In the genomic region with DNA sequence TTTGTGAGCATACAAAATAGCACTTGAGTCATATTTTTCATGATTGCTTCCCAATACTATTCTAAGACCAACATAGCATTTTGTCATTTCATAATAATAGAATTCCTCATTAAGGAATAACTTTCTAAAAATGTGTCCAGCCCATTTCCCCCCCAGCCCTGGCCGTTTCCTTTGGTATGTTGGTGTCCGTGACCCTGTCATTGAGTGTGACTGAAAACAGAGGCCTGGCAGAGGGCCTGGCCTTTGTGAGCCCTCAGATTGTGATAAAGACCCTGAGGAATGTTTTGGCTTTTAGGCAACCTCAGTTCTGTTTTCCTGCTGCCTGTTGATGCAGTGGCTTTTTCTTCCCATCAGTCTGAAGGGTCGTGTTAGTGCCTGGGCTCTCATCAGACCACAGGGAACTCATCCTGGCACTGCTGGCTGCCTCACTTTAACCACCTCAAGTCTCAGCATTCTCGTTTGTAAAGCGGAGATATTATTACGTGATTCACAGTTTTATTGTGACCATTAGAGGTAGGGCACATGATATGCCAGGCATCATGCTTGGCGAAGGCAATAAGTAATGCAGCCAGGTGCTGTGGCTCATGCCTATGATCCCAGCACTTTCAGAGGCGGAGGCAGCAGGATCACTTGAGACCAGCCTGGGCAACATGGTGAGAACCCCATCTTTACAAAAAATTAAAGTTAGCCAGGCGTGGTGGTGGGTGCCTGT, we compare ENCODE assay signal across 13 cellular contexts. TPM values are rescaled to one million over a fixed set of nuclear protein-coding genes. Genes with fewer than 3 reads are reported as not detected.
DNase-seq lines count a peak whose midpoint lies in the region; ATAC-seq and TF ChIP-seq lines count a peak whose summit lies in the region.
"Had no signal": no experiment of that assay in that cellular context is flagged by ENCODE, and none has a peak within 500 bp of the region (broad histone marks: within the 10 kb centered on the region; RNA-seq: fewer than 3 reads in every experiment).

No MANE protein-coding gene starts in this region.

- H3K27me3 Mint-ChIP-seq in osteocyte (ENCODE audit: unreplicated experiment), result no peaks in the 10 kb centered on the region
- H3K27me3 Mint-ChIP-seq in activated naive CD4-positive, alpha-beta T cell treated with anti-CD3 and anti-CD28 coated beads, Interleukin-2, amount 10 ng/mL, durations not matched to agents 7 days and 5 days, result no peaks in the 10 kb centered on the region
- H3K27me3 Mint-ChIP-seq in T-helper 2 cell treated with Interferon-gamma antibody and Interleukin-4, amounts not matched to agents 5 μg/mL and 100 μg/mL, for 36 hours (ENCODE audit: low read depth), result no peaks in the 10 kb centered on the region
- H3K27me3 Mint-ChIP-seq: central memory CD8-positive, alpha-beta T cell; naive B cell had no signal

- H3K27ac Mint-ChIP-seq in osteocyte (ENCODE audit: unreplicated experiment), result peak overlapping the region; percentile 93
- no peak overlapping the region for H3K27ac Mint-ChIP-seq in activated naive CD4-positive, alpha-beta T cell treated with anti-CD3 and anti-CD28 coated beads, Interleukin-2, amount 10 ng/mL, durations not matched to agents 7 days and 5 days
- H3K27ac Mint-ChIP-seq in T-helper 2 cell treated with Interferon-gamma antibody and Interleukin-4, amounts not matched to agents 5 μg/mL and 100 μg/mL, for 36 hours, result no peak overlapping the region

- H3K4me3 ChIP-seq in AG04450 (ENCODE audit: low read depth, low read length) (no peak overlapping the region), RWPE2 (ENCODE audit: severe bottlenecking) (no peak overlapping the region)
- H3K4me3 ChIP-seq: BLaER1 treated with 17β-estradiol and CSF1 and Interleukin-3, amounts not matched to agents 10 nM and 100 nM had no signal

- ATAC-seq in RWPE2 (ENCODE audit: low read depth), result no peak

- POLR2A ChIA-PET in AG04450 (lab: Yijun Ruan, JAX), result interaction anchor here (1.4 kb wide), 1 partner anchor 12 kb away, joined by 4 read pairs; no protein-coding TSS in a partner anchor

- H3K27ac ChIP-seq in AG04450 (ENCODE audit: low read depth, low read length) (peak overlapping the region; percentile 39), RWPE2 (ENCODE audit: poor library complexity, severe bottlenecking) (peak overlapping the region; percentile 49)
- H3K27ac ChIP-seq: BLaER1 treated with 17β-estradiol and CSF1 and Interleukin-3, amounts not matched to agents 10 nM and 100 nM had no signal

- no peaks in the 10 kb centered on the region for H3K9me3 Mint-ChIP-seq in osteocyte (ENCODE audit: unreplicated experiment)
- H3K9me3 Mint-ChIP-seq in activated naive CD4-positive, alpha-beta T cell treated with anti-CD3 and anti-CD28 coated beads, Interleukin-2, amount 10 ng/mL, durations not matched to agents 7 days and 5 days, result no peaks in the 10 kb centered on the region
- H3K9me3 Mint-ChIP-seq in T-helper 2 cell treated with Interferon-gamma antibody and Interleukin-4, amounts not matched to agents 5 μg/mL and 100 μg/mL, for 36 hours, result no peaks in the 10 kb centered on the region
- H3K9me3 Mint-ChIP-seq: central memory CD8-positive, alpha-beta T cell; naive B cell had no signal

- H3K27me3 ChIP-seq in AG04450 (ENCODE audit: control insufficient read depth, insufficient read depth, low read length) (no peaks in the 10 kb centered on the region), RWPE2 (ENCODE audit: insufficient read depth, poor library complexity, severe bottlenecking) (no peaks in the 10 kb centered on the region)
- H3K27me3 ChIP-seq: BLaER1 treated with 17β-estradiol and CSF1 and Interleukin-3, amounts not matched to agents 10 nM and 100 nM had no signal

- H3K36me3 Mint-ChIP-seq in osteocyte (ENCODE audit: unreplicated experiment), result no peaks in the 10 kb centered on the region
- H3K36me3 Mint-ChIP-seq in activated naive CD4-positive, alpha-beta T cell treated with anti-CD3 and anti-CD28 coated beads, Interleukin-2, amount 10 ng/mL, durations not matched to agents 7 days and 5 days, result no peaks in the 10 kb centered on the region
- H3K36me3 Mint-ChIP-seq in T-helper 2 cell treated with Interferon-gamma antibody and Interleukin-4, amounts not matched to agents 5 μg/mL and 100 μg/mL, for 36 hours (ENCODE audit: low read depth), result no peaks in the 10 kb centered on the region
- H3K36me3 Mint-ChIP-seq: naive B cell had no signal

- no peak for DNase-seq in AG04450 (ENCODE audit: low read depth, low spot score)
- no peak for DNase-seq in RWPE2 (ENCODE audit: low spot score)
- peak; percentile 48 for DNase-seq in glomerular endothelial cell (ENCODE audit: extremely low read depth, low read depth, low spot score)
- no peak for DNase-seq in osteocyte (ENCODE audit: extremely low spot score, unreplicated experiment)
- DNase-seq in UCSD-AML1 (lab: John Stamatoyannopoulos, UW; ENCODE audit: unreplicated experiment), result no peak
- DNase-seq in DMS 273 treated with DMSO at 0.1 percent for 48 hours (lab: John Stamatoyannopoulos, UW), result no peak
- no peak for DNase-seq in activated naive CD4-positive, alpha-beta T cell treated with anti-CD3 and anti-CD28 coated beads, Interleukin-2, amount 10 ng/mL, durations not matched to agents 7 days and 5 days
- no peak for DNase-seq in T-helper 2 cell treated with Interferon-gamma antibody and Interleukin-4, amounts not matched to agents 5 μg/mL and 100 μg/mL, for 36 hours (ENCODE audit: low spot score)
- DNase-seq: naive B cell, NCI-H1105 treated with DMSO at 0.1 percent for 48 hours, T-helper 9 cell had no signal

- CTCF ChIA-PET in AG04450 (lab: Charles Lee), result interaction anchor here (0.6 to 2.1 kb wide), 4 partner anchors 34 to 58 kb away, joined by 3 to 10 read pairs (median 4); a partner anchor contains a TSS
- CTCF ChIA-PET in activated naive CD4-positive, alpha-beta T cell treated with anti-CD3 and anti-CD28 coated beads, Interleukin-2, amount 10 ng/mL, durations not matched to agents 7 days and 5 days (lab: Charles Lee), result interaction anchor here (1.0 kb wide), 1 partner anchor 42 kb away, joined by 3 read pairs; a partner anchor contains a TSS

- TF ChIP-seq CTCF in AG04450 (IDR thresholded peaks at IDR 0.05; ENCODE audit: low read depth, low read length) (no peak), RWPE2 (IDR thresholded peaks at IDR 0.05; ENCODE audit: poor library complexity, severe bottlenecking) (no peak), osteocyte (IDR thresholded peaks at IDR 0.05) (no peak)

- peaks cover 72% of the 10 kb centered on the region for H3K36me3 ChIP-seq in RWPE2 (ENCODE audit: low read depth)

- H3K4me3 Mint-ChIP-seq in osteocyte (ENCODE audit: unreplicated experiment), result peak overlapping the region; percentile 10
- H3K4me3 Mint-ChIP-seq in activated naive CD4-positive, alpha-beta T cell treated with anti-CD3 and anti-CD28 coated beads, Interleukin-2, amount 10 ng/mL, durations not matched to agents 7 days and 5 days, result no peak overlapping the region
- H3K4me3 Mint-ChIP-seq in T-helper 2 cell treated with Interferon-gamma antibody and Interleukin-4, amounts not matched to agents 5 μg/mL and 100 μg/mL, for 36 hours, result no peak overlapping the region
- H3K4me3 Mint-ChIP-seq: central memory CD8-positive, alpha-beta T cell; naive B cell had no signal

- no peaks in the 10 kb centered on the region for H3K9me3 ChIP-seq in AG04450 (ENCODE audit: control insufficient read depth, insufficient read depth, low read length)
- H3K9me3 ChIP-seq in RWPE2 (ENCODE audit: severe bottlenecking), result no peaks in the 10 kb centered on the region
- H3K9me3 ChIP-seq: BLaER1 treated with 17β-estradiol and CSF1 and Interleukin-3, amounts not matched to agents 10 nM and 100 nM had no signal

- H3K4me1 Mint-ChIP-seq in osteocyte (ENCODE audit: unreplicated experiment), result peaks cover 32% of the 10 kb centered on the region
- peaks cover 11% of the 10 kb centered on the region for H3K4me1 Mint-ChIP-seq in activated naive CD4-positive, alpha-beta T cell treated with anti-CD3 and anti-CD28 coated beads, Interleukin-2, amount 10 ng/mL, durations not matched to agents 7 days and 5 days
- peaks cover 29% of the 10 kb centered on the region for H3K4me1 Mint-ChIP-seq in T-helper 2 cell treated with Interferon-gamma antibody and Interleukin-4, amounts not matched to agents 5 μg/mL and 100 μg/mL, for 36 hours (ENCODE audit: low read depth)
- H3K4me1 Mint-ChIP-seq: central memory CD8-positive, alpha-beta T cell had no signal

- peaks cover 30% of the 10 kb centered on the region for H3K4me1 ChIP-seq in RWPE2 (ENCODE audit: insufficient read depth, poor library complexity, severe bottlenecking)

RNA-seq across cellular contexts. Expression of a gene that starts 13.8 kb away (rescaled TPM):
- 1.3 and 1.8 TPM in 2 replicates for polyA plus RNA-seq in AG04450 (2011; rRNA removed)
- 0.37 and 1.7 TPM in 2 replicates for polyA minus RNA-seq in AG04450 (2011; rRNA and poly(A)+ RNA removed)
- total RNA-seq in glomerular endothelial cell, result 14.6 and 83.5 TPM in 2 replicates
- 29.5 and 30.4 TPM in 2 replicates for total RNA-seq in osteocyte

RNA-seq across cellular contexts. Expression of a gene that starts 22.0 kb away (rescaled TPM):
- 0.62 and 1.0 TPM in 2 replicates for polyA plus RNA-seq in AG04450 (2011; rRNA removed)
- polyA minus RNA-seq in AG04450 (2011; rRNA and poly(A)+ RNA removed), result 0.48 TPM in 1 of 2 replicates, not detected in the other
- total RNA-seq in glomerular endothelial cell, result 21.7 and 27.4 TPM in 2 replicates
- 45.1 TPM in 2 replicates for total RNA-seq in osteocyte

RNA-seq across cellular contexts. Expression of a gene that starts 25.9 kb away (rescaled TPM):
- 0.38 TPM in 1 of 2 replicates, not detected in the other for polyA plus RNA-seq in AG04450 (2011; rRNA removed)
- not detected in 2 replicates for polyA minus RNA-seq in AG04450 (2011; rRNA and poly(A)+ RNA removed)
- total RNA-seq in glomerular endothelial cell (24.3 and 37.2 TPM in 2 replicates), osteocyte (not detected in 2 replicates)

RNA-seq across cellular contexts. Expression of a gene that starts 37.6 kb away (rescaled TPM):
- polyA plus RNA-seq in AG04450 (2011; rRNA removed), result 44.9 and 67.1 TPM in 2 replicates
- 38.1 and 48.7 TPM in 2 replicates for polyA minus RNA-seq in AG04450 (2011; rRNA and poly(A)+ RNA removed)
- total RNA-seq in glomerular endothelial cell (85.6 and 94.3 TPM in 2 replicates), osteocyte (54.6 and 59.9 TPM in 2 replicates)

RNA-seq across cellular contexts. Expression of a gene that starts 41.5 kb away (rescaled TPM):
- polyA plus RNA-seq in AG04450 (2011; rRNA removed), result 2.6 and 2.8 TPM in 2 replicates
- 1.3 and 1.6 TPM in 2 replicates for polyA minus RNA-seq in AG04450 (2011; rRNA and poly(A)+ RNA removed)
- total RNA-seq in glomerular endothelial cell, result 12.8 and 13.5 TPM in 2 replicates
- total RNA-seq in osteocyte, result 11.9 and 13.0 TPM in 2 replicates

Comparison
In these comparisons a context has a peak if more than half of its experiments do, and no peak if none do; other contexts are left out.
1. RNA of a gene that starts 25.9 kb away (total RNA-seq): 24.3 to 37.2 TPM in glomerular endothelial cell; not detected in osteocyte; every median in the first group is over 10 times any median in the second.